ENCODE assay signal across 35 cellular contexts in genomic region chr4:76536381-76536689, GRCh38.
"Had no signal": no experiment of that assay in that cellular context is flagged by ENCODE, and none has a peak within 500 bp of the region (broad histone marks: within the 10 kb centered on the region; RNA-seq: fewer than 3 reads in every experiment).

No MANE protein-coding gene starts in this region.

- H3K27ac ChIP-seq: ascending aorta, KMS-11, Peyer's patch, WERI-Rb-1 had no signal

- H3K4me1 Mint-ChIP-seq: activated CD4-positive, alpha-beta memory T cell treated with anti-CD3 and anti-CD28 coated beads, Interleukin-2, amount 10 ng/mL, durations not matched to agents 7 days and 5 days; activated CD8-positive, alpha-beta memory T cell treated with anti-CD3 and anti-CD28 coated beads, Interleukin-2, amount 10 ng/mL, durations not matched to agents 7 days and 5 days; activated naive CD4-positive, alpha-beta T cell treated with anti-CD3 and anti-CD28 coated beads, Interleukin-2, amount 50 U/mL, for 24 hours; activated naive CD8-positive, alpha-beta T cell treated with anti-CD3 and anti-CD28 coated beads, Interleukin-2, amount 10 ng/mL, durations not matched to agents 7 days and 5 days; activated T-helper 17 cell treated with anti-CD3 and anti-CD28 coated beads, Interleukin-2, amount 50 U/mL, for 72 hours had no signal

- H3K4me3 Mint-ChIP-seq: activated CD4-positive, alpha-beta memory T cell treated with anti-CD3 and anti-CD28 coated beads, Interleukin-2, amount 10 ng/mL, durations not matched to agents 7 days and 5 days; activated CD8-positive, alpha-beta memory T cell treated with anti-CD3 and anti-CD28 coated beads, Interleukin-2, amount 10 ng/mL, durations not matched to agents 7 days and 5 days; activated naive CD4-positive, alpha-beta T cell treated with anti-CD3 and anti-CD28 coated beads, Interleukin-2, amount 50 U/mL, for 24 hours; activated naive CD8-positive, alpha-beta T cell treated with anti-CD3 and anti-CD28 coated beads, Interleukin-2, amount 10 ng/mL, durations not matched to agents 7 days and 5 days; activated T-cell treated with anti-CD3 and anti-CD28 coated beads, Interleukin-2, amount 50 U/mL, for 72 hours; activated T-helper 17 cell treated with anti-CD3 and anti-CD28 coated beads, Interleukin-2, amount 50 U/mL, for 72 hours; brain had no signal

- H3K9ac ChIP-seq: KMS-11 had no signal

- H3K36me3 Mint-ChIP-seq: activated CD8-positive, alpha-beta memory T cell treated with anti-CD3 and anti-CD28 coated beads, Interleukin-2, amount 10 ng/mL, durations not matched to agents 7 days and 5 days; activated naive CD4-positive, alpha-beta T cell treated with anti-CD3 and anti-CD28 coated beads, Interleukin-2, amount 50 U/mL, for 24 hours; activated naive CD8-positive, alpha-beta T cell treated with anti-CD3 and anti-CD28 coated beads, Interleukin-2, amount 10 ng/mL, durations not matched to agents 7 days and 5 days; brain had no signal

- H3K9me3 ChIP-seq: ascending aorta, Peyer's patch had no signal

- H3K4me3 ChIP-seq: ascending aorta, Peyer's patch had no signal

- ATAC-seq: activated CD8-positive, alpha-beta memory T cell treated with anti-CD3 and anti-CD28 coated beads, Interleukin-2, amount 10 ng/mL, durations not matched to agents 7 days and 5 days; activated T-cell treated with anti-CD3 and anti-CD28 coated beads, Interleukin-2, amount 50 U/mL, for 72 hours; activated T-helper 17 cell treated with anti-CD3 and anti-CD28 coated beads, Interleukin-2, amount 50 U/mL, for 72 hours had no signal

- H3K27me3 Mint-ChIP-seq: brain had no signal

- H3K4me1 ChIP-seq: ascending aorta, Peyer's patch had no signal

- DNase-seq: activated CD4-positive, alpha-beta memory T cell treated with anti-CD3 and anti-CD28 coated beads, Interleukin-2, amount 10 ng/mL, durations not matched to agents 7 days and 5 days; activated CD4-positive, alpha-beta T cell treated with anti-CD3 and anti-CD28 coated beads for 1 hour; activated CD4-positive, alpha-beta T cell treated with anti-CD3 and anti-CD28 coated beads for 48 hours; activated CD4-positive, CD25-positive, alpha-beta regulatory T cell; activated CD8-positive, alpha-beta memory T cell treated with anti-CD3 and anti-CD28 coated beads for 24 hours; activated CD8-positive, alpha-beta memory T cell treated with anti-CD3 and anti-CD28 coated beads, Interleukin-2, amount 10 ng/mL, durations not matched to agents 7 days and 5 days; activated CD8-positive, alpha-beta memory T cell treated with anti-CD3 and anti-CD28 coated beads, Interleukin-2, amount 50 U/mL, for 48 hours; activated gamma-delta T cell; activated naive CD4-positive, alpha-beta T cell treated with Interleukin-2 at 50 U/mL for 16 hours; activated naive CD8-positive, alpha-beta T cell treated with anti-CD3 and anti-CD28 coated beads, Interleukin-2, amount 10 ng/mL, durations not matched to agents 7 days and 5 days; activated T-cell treated with anti-CD3 and anti-CD28 coated beads, Interleukin-2, amount 50 U/mL, for 72 hours; amygdala; caudate nucleus; cerebellar nuclear complex; MM.1S; MV-4-11; NCI-H1092; NCI-H1436 treated with DMSO at 0.1 percent for 48 hours; NCI-H1694 treated with DMSO at 0.1 percent for 48 hours; NCI-H2029; NCI-H2107; NCI-H2171; NCI-H510A; NCI-H526; NCI-H748 treated with DMSO at 0.1 percent for 48 hours; Peyer's patch; RPMI8226; SHP77 treated with DMSO at 0.1 percent for 48 hours; T1000; WERI-Rb-1 had no signal

- H3K27ac Mint-ChIP-seq: activated CD4-positive, alpha-beta memory T cell treated with anti-CD3 and anti-CD28 coated beads, Interleukin-2, amount 10 ng/mL, durations not matched to agents 7 days and 5 days; activated CD8-positive, alpha-beta memory T cell treated with anti-CD3 and anti-CD28 coated beads, Interleukin-2, amount 10 ng/mL, durations not matched to agents 7 days and 5 days; activated naive CD4-positive, alpha-beta T cell treated with anti-CD3 and anti-CD28 coated beads, Interleukin-2, amount 50 U/mL, for 24 hours; activated naive CD8-positive, alpha-beta T cell treated with anti-CD3 and anti-CD28 coated beads, Interleukin-2, amount 10 ng/mL, durations not matched to agents 7 days and 5 days; activated T-cell treated with anti-CD3 and anti-CD28 coated beads, Interleukin-2, amount 50 U/mL, for 72 hours; activated T-helper 17 cell treated with anti-CD3 and anti-CD28 coated beads, Interleukin-2, amount 50 U/mL, for 72 hours; brain had no signal

- H3K36me3 ChIP-seq: ascending aorta, Peyer's patch, WERI-Rb-1 had no signal

- H3K27me3 ChIP-seq: ascending aorta, Peyer's patch had no signal

- H3K4me2 ChIP-seq: KMS-11 had no signal

- H3K9me3 Mint-ChIP-seq: activated CD4-positive, alpha-beta memory T cell treated with anti-CD3 and anti-CD28 coated beads, Interleukin-2, amount 10 ng/mL, durations not matched to agents 7 days and 5 days; activated naive CD4-positive, alpha-beta T cell treated with anti-CD3 and anti-CD28 coated beads, Interleukin-2, amount 50 U/mL, for 24 hours; activated naive CD8-positive, alpha-beta T cell treated with anti-CD3 and anti-CD28 coated beads, Interleukin-2, amount 10 ng/mL, durations not matched to agents 7 days and 5 days; activated T-cell treated with anti-CD3 and anti-CD28 coated beads, Interleukin-2, amount 50 U/mL, for 72 hours; activated T-helper 17 cell treated with anti-CD3 and anti-CD28 coated beads, Interleukin-2, amount 50 U/mL, for 72 hours; brain had no signal
